Comparison of ENCODE assay signal across 26 cellular contexts in genomic region chr11:37451903-37452302, GRCh38.
"Had no signal": no experiment of that assay in that cellular context is flagged by ENCODE, and none has a peak within 500 bp of the region (broad histone marks: within the 10 kb centered on the region; RNA-seq: fewer than 3 reads in every experiment).

No MANE protein-coding gene starts in this region.

- FAIRE-seq: frontal cortex had no signal

- H3K27me3 Mint-ChIP-seq: activated B cell treated with CpG ODN at 0.5 μM for 24 hours; activated CD4-positive, alpha-beta memory T cell treated with anti-CD3 and anti-CD28 coated beads, Interleukin-2, amount 10 ng/mL, durations not matched to agents 7 days and 5 days; activated T-cell treated with anti-CD3 and anti-CD28 coated beads, Interleukin-2, amount 50 U/mL, for 24 hours; T-cell had no signal

- H2AFZ ChIP-seq: neural progenitor cell had no signal

- H3K4me3 ChIP-seq: colonic mucosa, heart right ventricle, neural progenitor cell, SK-N-MC, tibial nerve, uterus had no signal

- H3K4me1 ChIP-seq: colonic mucosa, neural progenitor cell, uterus had no signal

- H3K27me3 ChIP-seq: brain microvascular endothelial cell, colonic mucosa, heart right ventricle, neural progenitor cell, tibial nerve, uterus had no signal

- H3K4me2 ChIP-seq: neural progenitor cell had no signal

- ATAC-seq: heart right ventricle, left colon, T-cell had no signal

- H3K36me3 Mint-ChIP-seq: neural progenitor cell, T-cell had no signal

- H3K27ac ChIP-seq: brain microvascular endothelial cell, colonic mucosa, heart right ventricle, neural progenitor cell, SK-N-MC, uterus had no signal

- H3K9me3 ChIP-seq: colonic mucosa, heart right ventricle, tibial nerve, uterus had no signal

- H3K27ac Mint-ChIP-seq: activated B cell treated with CpG ODN at 0.5 μM for 24 hours; activated CD4-positive, alpha-beta memory T cell treated with anti-CD3 and anti-CD28 coated beads, Interleukin-2, amount 10 ng/mL, durations not matched to agents 7 days and 5 days; activated T-cell treated with anti-CD3 and anti-CD28 coated beads, Interleukin-2, amount 50 U/mL, for 24 hours; activated T-helper 2 cell treated with anti-CD3 and anti-CD28 coated beads, Interferon-gamma antibody, Interleukin-2, Interleukin-4, amounts not matched to agents 10 μg/mL and 5 μg/mL and 100 μg/mL, durations not matched to agents 14 hours and 24 hours and 36 hours; endodermal cell; neural progenitor cell; T-cell had no signal

- H3K4me1 Mint-ChIP-seq: activated B cell treated with CpG ODN at 0.5 μM for 24 hours; activated CD4-positive, alpha-beta memory T cell treated with anti-CD3 and anti-CD28 coated beads, Interleukin-2, amount 10 ng/mL, durations not matched to agents 7 days and 5 days; neural progenitor cell; T-cell had no signal

- DNase-seq: activated B cell treated with CpG ODN at 0.5 μM for 24 hours; activated CD4-positive, alpha-beta memory T cell treated with anti-CD3 and anti-CD28 coated beads, Interleukin-2, amount 10 ng/mL, durations not matched to agents 7 days and 5 days; activated CD4-positive, alpha-beta T cell treated with anti-CD3 and anti-CD28 coated beads for 4 hours; activated naive CD4-positive, alpha-beta T cell treated with Interleukin-2 at 50 U/mL for 16 hours; activated T-cell treated with anti-CD3 and anti-CD28 coated beads, Interleukin-2, amount 50 U/mL, for 24 hours; anterior cingulate cortex; brain microvascular endothelial cell; central memory CD4-positive, alpha-beta T cell; colonic mucosa; endodermal cell; erythroblast; heart right ventricle; immature natural killer cell; left colon; stimulated activated CD4-positive, alpha-beta T cell treated with anti-CD3 and anti-CD28 coated beads, Interleukin-12 subunit alpha, Interleukin-12 subunit beta, amount 100 ng/mL, for 4 hours; stimulated activated CD4-positive, alpha-beta T cell treated with anti-CD3 and anti-CD28 coated beads, Interleukin-1b, Interleukin-23, amount 100 ng/mL, for 48 hours; stimulated activated CD8-positive, alpha-beta memory T cell treated with anti-CD3 and anti-CD28 coated beads, Interleukin-4, amount 100 ng/mL, for 48 hours; stimulated activated naive CD4-positive, alpha-beta T cell treated with Interleukin-2 at 50 U/mL for 16 hours; substantia nigra; T-cell; uterus had no signal

- H3K36me3 ChIP-seq: brain microvascular endothelial cell, colonic mucosa, heart right ventricle, neural progenitor cell, tibial nerve, uterus had no signal

- H3K9ac ChIP-seq: neural progenitor cell had no signal

- H3K9me3 Mint-ChIP-seq: endodermal cell, neural progenitor cell had no signal

- H3K4me3 Mint-ChIP-seq: activated B cell treated with CpG ODN at 0.5 μM for 24 hours; activated CD4-positive, alpha-beta memory T cell treated with anti-CD3 and anti-CD28 coated beads, Interleukin-2, amount 10 ng/mL, durations not matched to agents 7 days and 5 days; activated T-cell treated with anti-CD3 and anti-CD28 coated beads, Interleukin-2, amount 50 U/mL, for 24 hours; endodermal cell; neural progenitor cell; T-cell had no signal
